Comparison of ENCODE assay signal across 11 cellular contexts in the genomic region with DNA sequence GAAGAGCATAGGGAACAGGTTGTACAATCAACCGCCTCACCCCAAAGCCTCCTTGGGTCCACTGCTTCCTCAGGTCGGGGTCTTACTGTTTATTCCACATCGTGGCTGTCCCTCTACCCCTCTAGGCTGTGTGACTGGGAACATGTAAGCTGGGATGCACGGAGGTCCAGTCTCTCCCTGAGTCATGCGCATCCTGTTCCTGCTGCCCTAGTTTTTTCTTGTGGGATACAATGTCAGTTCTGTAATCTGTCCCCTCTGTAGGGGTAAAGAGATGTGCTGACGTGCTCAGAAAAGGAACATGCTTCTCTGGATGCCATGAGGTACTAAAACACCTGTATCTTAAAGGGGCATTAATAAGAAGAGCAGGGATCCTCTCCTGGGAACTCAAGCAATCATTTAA.
DNase-seq lines count a peak whose midpoint lies in the region; ATAC-seq and TF ChIP-seq lines count a peak whose summit lies in the region.
"Had no signal": no experiment of that assay in that cellular context is flagged by ENCODE, and none has a peak within 500 bp of the region (broad histone marks: within the 10 kb centered on the region; RNA-seq: fewer than 3 reads in every experiment).

No MANE protein-coding gene starts in this region.

- no peaks in the 10 kb centered on the region for H3K9me3 ChIP-seq in CD4-positive, CD25-positive, alpha-beta regulatory T cell (ENCODE audit: control insufficient read depth in 2 of 2, low read length in 2 of 2)

- H3K4me3 Mint-ChIP-seq in CD4-positive, CD25-positive, alpha-beta regulatory T cell, result peak overlapping the region in 2 of 4 donors; percentile 6 to 33
- no peak overlapping the region for H3K4me3 Mint-ChIP-seq in HFFc6
- H3K4me3 Mint-ChIP-seq in naive thymus-derived CD8-positive, alpha-beta T cell, result peak overlapping the region in 3 of 10 donors; percentile 2 to 41 (median 24)

- peak overlapping the region; percentile 65 to 89 (median 82) for H3K27ac Mint-ChIP-seq in CD4-positive, CD25-positive, alpha-beta regulatory T cell
- H3K27ac Mint-ChIP-seq in HFFc6, result peak overlapping the region; percentile 67
- peak overlapping the region in 6 of 10 donors; percentile 31 to 78 (median 63) for H3K27ac Mint-ChIP-seq in naive thymus-derived CD8-positive, alpha-beta T cell

- POLR2A ChIA-PET in naive thymus-derived CD8-positive, alpha-beta T cell (lab: Charles Lee), result interaction anchor here (0.9 kb wide), 1 partner anchor 40 kb away, joined by 3 read pairs; no protein-coding TSS in a partner anchor

- peaks cover 0 to 2% (median 0%) of the 10 kb centered on the region in 7 donors for H3K9me3 Mint-ChIP-seq in CD4-positive, CD25-positive, alpha-beta regulatory T cell
- H3K9me3 Mint-ChIP-seq in HFFc6, result no peaks in the 10 kb centered on the region
- no peaks in the 10 kb centered on the region for H3K9me3 Mint-ChIP-seq in naive thymus-derived CD8-positive, alpha-beta T cell

- H3K27ac ChIP-seq in CD4-positive, CD25-positive, alpha-beta regulatory T cell (ENCODE audit: insufficient read depth, low read length, poor library complexity, severe bottlenecking), result peak overlapping the region; percentile 28

- ATAC-seq in CD4-positive, CD25-positive, alpha-beta regulatory T cell (ENCODE audit: low read depth in 2 of 2), result no peak
- ATAC-seq in naive thymus-derived CD8-positive, alpha-beta T cell, result no peak
- ATAC-seq in HG02938 (IDR thresholded peaks at IDR 0.05; ENCODE audit: unreplicated experiment), result no peak
- ATAC-seq: SK-N-SH treated with all-trans-retinoic acid at 6 μM for 48 hours had no signal

- peaks cover 34% of the 10 kb centered on the region for H3K36me3 Mint-ChIP-seq in CD4-positive, CD25-positive, alpha-beta regulatory T cell
- H3K36me3 Mint-ChIP-seq in HFFc6 (ENCODE audit: low read depth), result peaks cover 18% of the 10 kb centered on the region
- H3K36me3 Mint-ChIP-seq in naive thymus-derived CD8-positive, alpha-beta T cell, result peaks cover 0 to 23% (median 9%) of the 10 kb centered on the region in 3 donors

- peaks cover 34% of the 10 kb centered on the region for H3K36me3 ChIP-seq in CD4-positive, CD25-positive, alpha-beta regulatory T cell (ENCODE audit: control insufficient read depth, insufficient read depth, low read length)

- H3K27me3 Mint-ChIP-seq in CD4-positive, CD25-positive, alpha-beta regulatory T cell, result no peaks in the 10 kb centered on the region
- H3K27me3 Mint-ChIP-seq in HFFc6 (ENCODE audit: insufficient read depth), result peaks cover 3% of the 10 kb centered on the region; the same call in 1 of the 2 replicates
- H3K27me3 Mint-ChIP-seq in naive thymus-derived CD8-positive, alpha-beta T cell, result no peaks in the 10 kb centered on the region

- no peak overlapping the region for H3K4me3 ChIP-seq in CD4-positive, CD25-positive, alpha-beta regulatory T cell (ENCODE audit: low read depth, low read length)

- DNase-seq in CD4-positive, CD25-positive, alpha-beta regulatory T cell, result no peak
- no peak for DNase-seq in HFFc6
- peak; percentile 77 for DNase-seq in dermis blood vessel endothelial cell
- no peak for DNase-seq in naive thymus-derived CD8-positive, alpha-beta T cell
- DNase-seq in SKM-1 (lab: John Stamatoyannopoulos, UW; ENCODE audit: unreplicated experiment), result no peak
- no peak for DNase-seq in stimulated activated naive CD4-positive, alpha-beta T cell treated with Interleukin-2 at 50 U/mL for 16 hours (lab: John Stamatoyannopoulos, UW)
- no peak for DNase-seq in kidney glomerular epithelial cell (lab: John Stamatoyannopoulos, UW)
- DNase-seq: activated CD4-positive, alpha-beta T cell treated with anti-CD3 and anti-CD28 coated beads for 48 hours; MM.1S had no signal

- H3K27me3 ChIP-seq in CD4-positive, CD25-positive, alpha-beta regulatory T cell (ENCODE audit: control insufficient read depth, insufficient read depth, low read length), result no peaks in the 10 kb centered on the region

- H3K4me1 ChIP-seq in CD4-positive, CD25-positive, alpha-beta regulatory T cell (ENCODE audit: control insufficient read depth, insufficient read depth, low read length, poor library complexity, severe bottlenecking), result peaks cover 35% of the 10 kb centered on the region

- no peak for TF ChIP-seq CTCF in HFFc6 (IDR thresholded peaks at IDR 0.05)

- peaks cover 39 to 86% (median 67%) of the 10 kb centered on the region in 4 donors for H3K4me1 Mint-ChIP-seq in CD4-positive, CD25-positive, alpha-beta regulatory T cell
- peaks cover 43% of the 10 kb centered on the region for H3K4me1 Mint-ChIP-seq in HFFc6 (ENCODE audit: low read depth)
- H3K4me1 Mint-ChIP-seq in naive thymus-derived CD8-positive, alpha-beta T cell, result peaks cover 35 to 85% (median 78%) of the 10 kb centered on the region in 4 donors
